Comparison of ENCODE assay signal across 8 cellular contexts in genomic region chr5:175796536-175797499, GRCh38.
DNase-seq lines count a peak whose midpoint lies in the region; ATAC-seq and TF ChIP-seq lines count a peak whose summit lies in the region.

No MANE protein-coding gene starts in this region.

- no peaks in the 10 kb centered on the region for H3K27me3 ChIP-seq in mammary epithelial cell (ENCODE audit: insufficient read depth, low read length)

- dilution Hi-C loops in mammary epithelial cell (cut with HindIII; ENCODE audit: low sequenced_read_pairs) = no loop called here

- CTCF ChIA-PET in mammary epithelial cell (lab: Charles Lee; ENCODE audit: low non-redundant PET) = no interaction called here

- no peaks in the 10 kb centered on the region for H3K36me3 ChIP-seq in mammary epithelial cell (ENCODE audit: insufficient read depth, low read length)

- no peak overlapping the region for H3K27ac ChIP-seq in mammary epithelial cell (ENCODE audit: insufficient read depth, low read depth, low read length)

- TF ChIP-seq POLR2A in NB4 (IDR thresholded peaks at IDR 0.05; ENCODE audit: extremely low read depth, insufficient read length) = no peak

- DNase-seq in COLO668 (lab: John Stamatoyannopoulos, UW; ENCODE audit: unreplicated experiment) (peak; percentile 74), NB4 (ENCODE audit: low read depth) (peak; percentile 88), mammary epithelial cell (peak; percentile 79), iris pigment epithelial cell (ENCODE audit: low read depth) (peak; percentile 86)
- DNase-seq in activated CD4-positive, CD25-positive, alpha-beta regulatory T cell treated with anti-CD3 and anti-CD28 coated beads, Interleukin-2, amount 50 U/mL, for 16 hours (ENCODE audit: low read depth, low spot score) = peak; percentile 31
- DNase-seq in stimulated activated CD4-positive, alpha-beta T cell treated with anti-CD3 and anti-CD28 coated beads, Interleukin-15, amount 100 ng/mL, for 48 hours (ENCODE audit: low read depth in 2 of 2) = peak; percentile 44 to 75

- peaks cover 7% of the 10 kb centered on the region for H3K4me1 ChIP-seq in mammary epithelial cell (ENCODE audit: insufficient read depth, low read length)

- H4K20me1 ChIP-seq in mammary epithelial cell (ENCODE audit: insufficient read depth, low read length) = no peaks in the 10 kb centered on the region

- in situ Hi-C loops in mammary epithelial cell (cut with MboI; ENCODE audit: low sequenced_read_pairs in 2 of 2) = no loop called here

- no peaks in the 10 kb centered on the region for H3K79me2 ChIP-seq in mammary epithelial cell (ENCODE audit: insufficient read depth, low read length)

- TF ChIP-seq CTCF in NB4 (IDR thresholded peaks at IDR 0.05; ENCODE audit: low read depth, low read length) = no peak
- no peak for TF ChIP-seq CTCF in mammary epithelial cell (conservative IDR thresholded peaks at IDR 0.05 in 1 of 2, IDR thresholded peaks at IDR 0.05 in 1 of 2; ENCODE audit: extremely low read depth in 1 of 2, insufficient read depth in 1 of 2, low read depth in 1 of 2, low read length in 2 of 2)

- H3K9me3 ChIP-seq in mammary epithelial cell (replicated peaks; ENCODE audit: insufficient read depth, low read length) = no peaks in the 10 kb centered on the region

- H2AFZ ChIP-seq in mammary epithelial cell (ENCODE audit: low read depth, low read length) = no peak overlapping the region

- H3K4me3 ChIP-seq in NB4 (ENCODE audit: low read depth, low read length) (no peak overlapping the region), mammary epithelial cell (replicated peaks in 1 of 3; ENCODE audit: insufficient read depth in 1 of 3, low read depth in 2 of 3, low read length in 3 of 3) (peak overlapping the region in 1 of 3 experiments; percentile 10)

- BruUV-seq in mammary epithelial cell (replicated peaks; lab: Mats Ljungman, UMichigan) = no TSS peak

- peak; percentile 68 for ATAC-seq in GM21825 (IDR thresholded peaks at IDR 0.05; ENCODE audit: unreplicated experiment)
- no peak for ATAC-seq in GM18520 (IDR thresholded peaks at IDR 0.05; ENCODE audit: unreplicated experiment)

- intact Hi-C loops in mammary epithelial cell (cut with micrococcal nuclease) = loop anchor here (1.0 to 2.0 kb wide), 2 partner anchors 18 to 74 kb away; partner anchors contain the start of gene CPLX2

- no peak overlapping the region for H3K9ac ChIP-seq in mammary epithelial cell (ENCODE audit: insufficient read depth, low read length)

- H3K4me2 ChIP-seq in mammary epithelial cell (ENCODE audit: insufficient read depth, low read depth, low read length) = peak overlapping the region; percentile 80

- 8% methylated on average over 2 of the region's 108 CpGs for WGBS in mammary epithelial cell (ENCODE audit: low coverage, missing lambda C conversion rate)

Comparison
In these comparisons a context has a peak if more than half of its experiments do, and no peak if none do; other contexts are left out.
1. DNase-seq: peak in every context shown above with its lines; median percentile 88 in NB4; 86 in iris pigment epithelial cell; 79 in mammary epithelial cell; 74 in COLO668; 60 in stimulated activated CD4-positive, alpha-beta T cell treated with anti-CD3 and anti-CD28 coated beads, Interleukin-15, amount 100 ng/mL, for 48 hours; 31 in activated CD4-positive, CD25-positive, alpha-beta regulatory T cell treated with anti-CD3 and anti-CD28 coated beads, Interleukin-2, amount 50 U/mL, for 16 hours.